7 cellular contexts compared by ENCODE assay signal in the genomic region with DNA sequence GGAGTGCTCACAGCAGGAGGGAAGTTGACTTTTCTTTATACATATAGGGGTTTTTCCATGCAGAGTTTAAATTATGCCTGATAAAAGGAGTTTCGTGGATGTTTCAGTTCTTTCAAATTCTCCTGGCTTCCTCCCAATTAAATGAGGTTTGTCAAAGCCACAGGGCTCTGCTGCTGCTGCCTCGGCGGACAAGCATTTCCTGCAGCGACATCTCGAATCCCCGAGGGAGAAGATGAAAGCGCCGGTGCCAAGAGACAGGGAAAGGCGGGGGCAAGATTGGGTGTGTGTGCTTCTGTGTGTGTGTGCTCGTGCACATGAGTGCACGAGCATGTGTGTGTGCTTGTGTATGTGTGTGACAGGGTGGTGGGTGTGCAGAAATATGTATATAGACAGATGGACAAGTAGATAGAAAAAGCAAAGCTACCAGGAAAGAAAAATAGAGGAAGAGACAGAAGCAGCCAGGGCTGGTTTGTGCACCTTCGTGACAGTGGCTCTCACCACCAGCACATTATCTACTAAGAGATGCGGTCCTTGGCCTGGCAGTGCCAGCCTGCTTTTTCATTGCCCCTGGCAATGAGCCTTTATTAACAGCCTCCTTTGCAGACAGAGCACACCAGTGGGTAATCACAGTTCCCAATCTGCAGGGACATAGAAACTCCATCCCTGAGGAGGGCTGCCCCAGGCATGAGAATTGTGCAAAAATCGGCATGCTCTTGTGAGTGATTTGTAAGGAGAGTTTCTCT.
DNase-seq lines count a peak whose midpoint lies in the region; ATAC-seq, FAIRE-seq and TF ChIP-seq lines count a peak whose summit lies in the region.

No MANE protein-coding gene starts in this region.

- no peak for FAIRE-seq in keratinocyte (lab: Jason Lieb, UNC)

- H3K4me1 ChIP-seq in keratinocyte (ENCODE audit: control insufficient read depth, extremely low read depth, insufficient read depth, low read length) = peaks cover 6% of the 10 kb centered on the region

- no peak overlapping the region for H3K27ac ChIP-seq in keratinocyte (ENCODE audit: control insufficient read depth, insufficient read depth, low read length)

- DNase-seq in T-helper 17 cell (no peak), keratinocyte (ENCODE audit: low read depth, low spot score) (no peak), NCI-H1048 (lab: John Stamatoyannopoulos, UW) (no peak), HUDEP-2 (lab: John Stamatoyannopoulos, UW; ENCODE audit: unreplicated experiment in 76 of 76) (no peak)

- H3K36me3 ChIP-seq in keratinocyte (ENCODE audit: control insufficient read depth in 2 of 2, extremely low read depth in 1 of 2, insufficient read depth in 2 of 2, low read length in 2 of 2) = no peaks in the 10 kb centered on the region

- peak; percentile 43 for ATAC-seq in HG03108 (IDR thresholded peaks at IDR 0.05; ENCODE audit: unreplicated experiment)
- ATAC-seq in T-helper 17 cell = no peak
- no peak for ATAC-seq in GM18861 (IDR thresholded peaks at IDR 0.05; ENCODE audit: unreplicated experiment)

- H3K9me1 ChIP-seq in keratinocyte (ENCODE audit: control insufficient read depth, extremely low read depth, insufficient read depth, low read length) = no peaks in the 10 kb centered on the region

- H3K4me3 ChIP-seq in GM08714 (ENCODE audit: low read length) = peak overlapping the region; percentile 11; the same call in 1 of the 2 replicates
- H3K4me3 ChIP-seq in keratinocyte (ENCODE audit: control insufficient read depth in 2 of 3, extremely low read depth in 1 of 3, insufficient read depth in 2 of 3, low read depth in 1 of 3, low read length in 3 of 3) = peak overlapping the region in 2 of 3 experiments; percentile 9 to 17

- H3K27me3 ChIP-seq in keratinocyte (ENCODE audit: control insufficient read depth, extremely low read depth, insufficient read depth, low read length) = peaks cover 26% of the 10 kb centered on the region

- no peaks in the 10 kb centered on the region for H4K20me1 ChIP-seq in keratinocyte (ENCODE audit: control insufficient read depth, extremely low read depth, insufficient read depth, low read length)

- peaks cover 17% of the 10 kb centered on the region for H3K4me1 Mint-ChIP-seq in T-helper 17 cell

- H3K9me3 ChIP-seq in T-helper 17 cell (ENCODE audit: control insufficient read depth, low read length, poor library complexity, severe bottlenecking) (no peaks in the 10 kb centered on the region), keratinocyte (ENCODE audit: control insufficient read depth, low read depth, low read length) (no peaks in the 10 kb centered on the region)

- H3K4me3 Mint-ChIP-seq in T-helper 17 cell = peak overlapping the region; percentile 69

- H3K4me2 ChIP-seq in keratinocyte (ENCODE audit: control insufficient read depth, extremely low read depth, insufficient read depth, low read depth, low read length) = peak overlapping the region; percentile 56

- H3K36me3 Mint-ChIP-seq in T-helper 17 cell (ENCODE audit: low read depth) = peaks cover 8% of the 10 kb centered on the region

- TF ChIP-seq CTCF in keratinocyte (optimal IDR thresholded peaks at IDR 0.05 in 1 of 3, IDR thresholded peaks at IDR 0.05 in 1 of 3, conservative IDR thresholded peaks at IDR 0.05 in 1 of 3; ENCODE audit: extremely low read depth in 1 of 3, insufficient read depth in 2 of 3, low read length in 3 of 3) = no peak

- dilution Hi-C loops in keratinocyte (cut with MboI; ENCODE audit: extremely low pct_ligation_motif_present, low sequenced_read_pairs) = no loop called here

- no peaks in the 10 kb centered on the region for H3K79me2 ChIP-seq in keratinocyte (ENCODE audit: control insufficient read depth, insufficient read depth, low read length)

- peaks cover 87% of the 10 kb centered on the region for H3K27me3 Mint-ChIP-seq in T-helper 17 cell

- peak overlapping the region; percentile 77 for H3K27ac Mint-ChIP-seq in T-helper 17 cell

- H3K9ac ChIP-seq in keratinocyte (ENCODE audit: control insufficient read depth, extremely low read depth, insufficient read depth, low read length) = no peak overlapping the region

- H2AFZ ChIP-seq in keratinocyte (ENCODE audit: control insufficient read depth, low read length) = no peak overlapping the region
